Comparison of ENCODE assay signal across 9 cellular contexts in genomic region chr7:37342665-37343471, GRCh38.
DNase-seq lines count a peak whose midpoint lies in the region; ATAC-seq, FAIRE-seq and TF ChIP-seq lines count a peak whose summit lies in the region.
"Had no signal": no experiment of that assay in that cellular context is flagged by ENCODE, and none has a peak within 500 bp of the region (broad histone marks: within the 10 kb centered on the region; RNA-seq: fewer than 3 reads in every experiment).

No MANE protein-coding gene starts in this region.

- in situ Hi-C loops in brain microvascular endothelial cell (cut with HindIII; ENCODE audit: low pct_ligation_motif_present, low sequenced_read_pairs): no loop called here

- no peaks in the 10 kb centered on the region for H3K9me3 Mint-ChIP-seq in CD4-positive, alpha-beta T cell

- no peaks in the 10 kb centered on the region for H3K79me2 ChIP-seq in endothelial cell of umbilical vein (ENCODE audit: control insufficient read depth, insufficient read depth, low read length)

- peak overlapping the region; percentile 67 for H3K27ac ChIP-seq in CD4-positive, alpha-beta T cell (ENCODE audit: low read depth, low read length)
- H3K27ac ChIP-seq in endothelial cell of umbilical vein (ENCODE audit: insufficient read depth, low read depth, low read length) (no peak overlapping the region), brain microvascular endothelial cell (no peak overlapping the region)
- H3K27ac ChIP-seq: epithelial cell of prostate had no signal

- no peak for TF ChIP-seq POLR2A in endothelial cell of umbilical vein (IDR thresholded peaks at IDR 0.05; ENCODE audit: low read depth, low read length)

- peak overlapping the region; percentile 90 for H3K4me3 Mint-ChIP-seq in CD4-positive, alpha-beta T cell

- H3K27me3 ChIP-seq in CD4-positive, alpha-beta T cell (ENCODE audit: control insufficient read depth, insufficient read depth, low read length): no peaks in the 10 kb centered on the region
- H3K27me3 ChIP-seq in endothelial cell of umbilical vein (ENCODE audit: control insufficient read depth in 2 of 2, insufficient read depth in 2 of 2, low read length in 2 of 2) (no peaks in the 10 kb centered on the region), brain microvascular endothelial cell (replicated peaks) (no peaks in the 10 kb centered on the region)

- H3K4me3 ChIP-seq in endothelial cell of umbilical vein (replicated peaks in 1 of 3; ENCODE audit: insufficient read depth in 1 of 3, low read depth in 1 of 3, low read length in 3 of 3): no peak overlapping the region
- no peak overlapping the region for H3K4me3 ChIP-seq in brain microvascular endothelial cell (ENCODE audit: low read depth, low read length)

- peak; percentile 52 to 75 (median 64) for DNase-seq in CD4-positive, alpha-beta T cell
- DNase-seq in HT1080 (ENCODE audit: low read depth) (peak; percentile 62), endothelial cell of umbilical vein (ENCODE audit: low read depth, low spot score) (peak; percentile 37), brain microvascular endothelial cell (no peak), NCI-H524 (lab: John Stamatoyannopoulos, UW) (no peak)
- peak; percentile 71 for DNase-seq in activated CD4-positive, alpha-beta T cell treated with anti-CD3 and anti-CD28 coated beads, Interleukin-2, amount 50 U/mL, for 1 hour
- DNase-seq in stimulated activated CD4-positive, alpha-beta T cell treated with anti-CD3 and anti-CD28 coated beads, TNF-alpha, amount 100 ng/mL, for 24 hours (ENCODE audit: low read depth in 3 of 3): peak; percentile 43 to 53 (median 50)

- peaks cover 72% of the 10 kb centered on the region for H3K4me1 Mint-ChIP-seq in CD4-positive, alpha-beta T cell (ENCODE audit: low read depth)

- no peaks in the 10 kb centered on the region for H3K9me3 ChIP-seq in CD4-positive, alpha-beta T cell (ENCODE audit: control insufficient read depth, low read length)
- no peaks in the 10 kb centered on the region for H3K9me3 ChIP-seq in endothelial cell of umbilical vein (replicated peaks; ENCODE audit: control insufficient read depth, insufficient read depth, low read length)

- CTCF ChIA-PET in CD4-positive, alpha-beta T cell (lab: Charles Lee): interaction anchor here (0.6 to 3.0 kb wide), 16 partner anchors 9 to 135 kb away, joined by 3 to 21 read pairs (median 4); partner anchors contain the start of gene ELMO1
- CTCF ChIA-PET in endothelial cell of umbilical vein (lab: Charles Lee): interaction anchor here (1.2 to 1.7 kb wide), 2 partner anchors 12 to 105 kb away, joined by 3 to 4 read pairs; partner anchors contain the start of gene ELMO1

- H3K36me3 Mint-ChIP-seq in CD4-positive, alpha-beta T cell (ENCODE audit: low read depth): peaks cover 46% of the 10 kb centered on the region

- H3K27me3 Mint-ChIP-seq in CD4-positive, alpha-beta T cell: no peaks in the 10 kb centered on the region

- POLR2A ChIA-PET in CD4-positive, alpha-beta T cell (lab: Charles Lee): interaction anchor here (0.9 to 2.1 kb wide), 12 partner anchors 10 to 153 kb away, joined by 3 to 17 read pairs (median 4); partner anchors contain the start of gene ELMO1
- POLR2A ChIA-PET in endothelial cell of umbilical vein (lab: Charles Lee): no interaction called here

- peak; percentile 88 for ATAC-seq in CD4-positive, alpha-beta T cell (ENCODE audit: poor library complexity)
- peak; percentile 62 for ATAC-seq in GM21360 (IDR thresholded peaks at IDR 0.05; ENCODE audit: unreplicated experiment)

- peaks cover 2% of the 10 kb centered on the region for H3K4me1 ChIP-seq in endothelial cell of umbilical vein (ENCODE audit: control insufficient read depth, extremely low read depth, insufficient read depth, low read length)

- dilution Hi-C loops in endothelial cell of umbilical vein (cut with MboI; ENCODE audit: extremely low pct_ligation_motif_present, low sequenced_read_pairs): no loop called here

- no peaks in the 10 kb centered on the region for H4K20me1 ChIP-seq in endothelial cell of umbilical vein (replicated peaks; ENCODE audit: control insufficient read depth, extremely low read depth, insufficient read depth, low read length)

- H3K27ac Mint-ChIP-seq in CD4-positive, alpha-beta T cell: peak overlapping the region; percentile 95

- no TSS peak for BruUV-seq in endothelial cell of umbilical vein (replicated peaks; lab: Mats Ljungman, UMichigan)

- no peak overlapping the region for H2AFZ ChIP-seq in endothelial cell of umbilical vein (ENCODE audit: low read depth, low read length)

- TF ChIP-seq CTCF in CD4-positive, alpha-beta T cell (IDR thresholded peaks at IDR 0.05): peak; percentile 23
- no peak for TF ChIP-seq CTCF in endothelial cell of umbilical vein (IDR thresholded peaks at IDR 0.05; ENCODE audit: extremely low read depth in 1 of 2, insufficient read depth in 1 of 2, low read depth in 1 of 2, low read length in 2 of 2)
- no peak for TF ChIP-seq CTCF in brain microvascular endothelial cell (IDR thresholded peaks at IDR 0.05; ENCODE audit: low read depth, low read length, missing control alignments)

- FAIRE-seq in endothelial cell of umbilical vein (lab: Jason Lieb, UNC): no peak

- H3K4me2 ChIP-seq in endothelial cell of umbilical vein (ENCODE audit: insufficient read depth, low read length): no peak overlapping the region

- no peaks in the 10 kb centered on the region for H3K9me1 ChIP-seq in endothelial cell of umbilical vein (replicated peaks; ENCODE audit: control insufficient read depth, extremely low read depth, insufficient read depth, low read length)

- no peak overlapping the region for H3K9ac ChIP-seq in endothelial cell of umbilical vein (replicated peaks; ENCODE audit: extremely low read depth, insufficient read depth, low read length)

- no peaks in the 10 kb centered on the region for H3K36me3 ChIP-seq in endothelial cell of umbilical vein (ENCODE audit: control insufficient read depth in 2 of 2, extremely low read depth in 1 of 2, insufficient read depth in 2 of 2, low read length in 2 of 2)
- no peaks in the 10 kb centered on the region for H3K36me3 ChIP-seq in brain microvascular endothelial cell (replicated peaks)

- intact Hi-C loops in CD4-positive, alpha-beta T cell (cut with DNase I, micrococcal nuclease): loop anchor here in 1 of 2 experiments (1.0 to 5.0 kb wide), 5 partner anchors 10 to 154 kb away; partner anchors contain the start of gene ELMO1
- intact Hi-C loops in endothelial cell of umbilical vein (cut with micrococcal nuclease): no loop called here

TF ChIP-seq in endothelial cell of umbilical vein, 7 proteins besides CTCF, POLR2A, EP300 and RAD21:
- TF ChIP-seq MAX (IDR thresholded peaks at IDR 0.05; ENCODE audit: insufficient read depth, insufficient read length) (no peak), POLR2AphosphoS5 (IDR thresholded peaks at IDR 0.05; ENCODE audit: insufficient read depth, low read depth, low read length) (no peak), EZH2 (IDR thresholded peaks at IDR 0.05; ENCODE audit: borderline replicate concordance, low read depth, low read length, severe bottlenecking) (no peak), GATA2 (IDR thresholded peaks at IDR 0.05; ENCODE audit: insufficient read depth, insufficient read length, low read depth, low read length) (no peak), JUN (IDR thresholded peaks at IDR 0.05; ENCODE audit: borderline replicate concordance, insufficient read depth, insufficient read length, low read depth) (no peak), MYC (IDR thresholded peaks at IDR 0.05; ENCODE audit: low read depth, low read length) (no peak), FOS (IDR thresholded peaks at IDR 0.05; ENCODE audit: borderline replicate concordance, insufficient read depth, low read length) (no peak)

Comparison
In these comparisons a context has a peak if more than half of its experiments do, and no peak if none do; other contexts are left out.
1. DNase-seq: peak in CD4-positive, alpha-beta T cell (10 of 10), HT1080 (single experiment), activated CD4-positive, alpha-beta T cell treated with anti-CD3 and anti-CD28 coated beads, Interleukin-2, amount 50 U/mL, for 1 hour (single experiment), endothelial cell of umbilical vein (single experiment) and stimulated activated CD4-positive, alpha-beta T cell treated with anti-CD3 and anti-CD28 coated beads, TNF-alpha, amount 100 ng/mL, for 24 hours (3 of 3); none in brain microvascular endothelial cell (single experiment) and NCI-H524 (0 of 2).